In genomic region chr10:119517235-119518141, GRCh38 we compare ENCODE assay signal across 9 cellular contexts. TPM values are rescaled to one million over a fixed set of nuclear protein-coding genes. Genes with fewer than 3 reads are reported as not detected.
DNase-seq lines count a peak whose midpoint lies in the region; ATAC-seq and TF ChIP-seq lines count a peak whose summit lies in the region.
"Had no signal": no experiment of that assay in that cellular context is flagged by ENCODE, and none has a peak within 500 bp of the region (broad histone marks: within the 10 kb centered on the region; RNA-seq: fewer than 3 reads in every experiment).

No MANE protein-coding gene starts in this region.

- TF ChIP-seq CTCF in breast epithelium (IDR thresholded peaks at IDR 0.05): no peak

- peak overlapping the region; percentile 59 for H3K4me3 Mint-ChIP-seq in natural killer cell treated with Interleukin-12 subunit alpha and Interleukin-12 subunit beta and Interleukin-15 and Interleukin-18, amount 100 ng/mL, for 72 hours

- H3K9me3 Mint-ChIP-seq in natural killer cell treated with Interleukin-12 subunit alpha and Interleukin-12 subunit beta and Interleukin-15 and Interleukin-18, amount 100 ng/mL, for 72 hours: no peaks in the 10 kb centered on the region

- ATAC-seq in HG03095 (IDR thresholded peaks at IDR 0.05; ENCODE audit: unreplicated experiment): peak; percentile 57
- peak; percentile 70 to 79 for ATAC-seq in natural killer cell treated with Interleukin-12 subunit alpha and Interleukin-12 subunit beta and Interleukin-15 and Interleukin-18, amount 100 ng/mL, for 72 hours

- TF ChIP-seq POLR2A in breast epithelium (IDR thresholded peaks at IDR 0.05): no peak

- intact Hi-C loops in breast epithelium (cut with DNase I; ENCODE audit: low total_unique reads): no loop called here

- DNase-seq in activated T-cell treated with anti-CD3 and anti-CD28 coated beads for 24 hours (ENCODE audit: low read depth) (peak; percentile 63), activated T-cell treated with anti-CD3 and anti-CD28 coated beads for 4 hours (no peak), SKM-1 (lab: John Stamatoyannopoulos, UW; ENCODE audit: unreplicated experiment) (peak; percentile 71), breast epithelium (ENCODE audit: low spot score in 2 of 2) (no peak), SHP77 (lab: John Stamatoyannopoulos, UW) (no peak), NCI-H2029 treated with DMSO at 0.1 percent for 48 hours (lab: John Stamatoyannopoulos, UW) (no peak)
- DNase-seq in natural killer cell treated with Interleukin-12 subunit alpha and Interleukin-12 subunit beta and Interleukin-15 and Interleukin-18, amount 100 ng/mL, for 72 hours (ENCODE audit: low spot score): no peak

- no peaks in the 10 kb centered on the region for H3K9me3 ChIP-seq in breast epithelium

- no peaks in the 10 kb centered on the region for H3K27me3 ChIP-seq in breast epithelium

- peaks cover 17 to 29% of the 10 kb centered on the region in 2 donors for H3K4me1 Mint-ChIP-seq in natural killer cell treated with Interleukin-12 subunit alpha and Interleukin-12 subunit beta and Interleukin-15 and Interleukin-18, amount 100 ng/mL, for 72 hours (ENCODE audit: low read depth in 2 of 2)

- no peaks in the 10 kb centered on the region for H3K4me1 ChIP-seq in breast epithelium

- no peaks in the 10 kb centered on the region for H3K36me3 Mint-ChIP-seq in natural killer cell treated with Interleukin-12 subunit alpha and Interleukin-12 subunit beta and Interleukin-15 and Interleukin-18, amount 100 ng/mL, for 72 hours

- H3K4me3 ChIP-seq in breast epithelium: no peak overlapping the region

- peak overlapping the region; percentile 78 to 84 for H3K27ac Mint-ChIP-seq in natural killer cell treated with Interleukin-12 subunit alpha and Interleukin-12 subunit beta and Interleukin-15 and Interleukin-18, amount 100 ng/mL, for 72 hours

- no peaks in the 10 kb centered on the region for H3K36me3 ChIP-seq in breast epithelium

- peak overlapping the region; percentile 33 to 38 for H3K27ac ChIP-seq in breast epithelium
- H3K27ac ChIP-seq: 22Rv1 had no signal

- H3K27me3 Mint-ChIP-seq in natural killer cell treated with Interleukin-12 subunit alpha and Interleukin-12 subunit beta and Interleukin-15 and Interleukin-18, amount 100 ng/mL, for 72 hours: no peaks in the 10 kb centered on the region

RNA-seq across cellular contexts. Expression of gene RGS10, which starts 25.0 kb away (rescaled TPM):
- total RNA-seq in breast epithelium: 10 to 100 TPM; 34.0 to 39.2 (median 36.4) TPM
- 10 to 100 TPM; 23.0 to 26.1 TPM for total RNA-seq in natural killer cell treated with Interleukin-12 subunit alpha and Interleukin-12 subunit beta and Interleukin-15 and Interleukin-18, amount 100 ng/mL, for 72 hours

Comparison
In these comparisons a context has a peak if more than half of its experiments do, and no peak if none do; other contexts are left out.
1. DNase-seq: peak in activated T-cell treated with anti-CD3 and anti-CD28 coated beads for 24 hours (single experiment) and SKM-1 (single experiment); none in activated T-cell treated with anti-CD3 and anti-CD28 coated beads for 4 hours (single experiment), breast epithelium (0 of 2), natural killer cell treated with Interleukin-12 subunit alpha and Interleukin-12 subunit beta and Interleukin-15 and Interleukin-18, amount 100 ng/mL, for 72 hours (single experiment), SHP77 (0 of 2) and NCI-H2029 treated with DMSO at 0.1 percent for 48 hours (single experiment).